ENCODE assay signal across 1 cellular context in genomic region chr5:115962565-115963402, GRCh38.
TF ChIP-seq lines count a peak whose summit lies in the region.

No MANE protein-coding gene starts in this region.

TF ChIP-seq in HepG2, 621 proteins besides CTCF, POLR2A, EP300 and RAD21 (continued from another document and continues in another):
- TF ChIP-seq DZIP1 (CRISPR knock-in tag; IDR thresholded peaks at IDR 0.05), result 0 out of 2 replicates have a peak, but pooled peaks have one; percentile 56
- TF ChIP-seq HIVEP1 (CRISPR knock-in tag; IDR thresholded peaks at IDR 0.05), result 0 out of 2 replicates have a peak, but pooled peaks have one; percentile 39
- no peak for TF ChIP-seq SIX4 (CRISPR knock-in tag; IDR thresholded peaks at IDR 0.05)
- 0 out of 2 replicates have a peak, but pooled peaks have one; percentile 55 for TF ChIP-seq GZF1 (CRISPR knock-in tag; IDR thresholded peaks at IDR 0.05)
- 0 out of 2 replicates have a peak, but pooled peaks have one; percentile 32 for TF ChIP-seq ZNF564 (CRISPR knock-in tag; IDR thresholded peaks at IDR 0.05)
- 0 out of 2 replicates have a peak, but pooled peaks have one; percentile 47 for TF ChIP-seq ZBTB43 (CRISPR knock-in tag; conservative IDR thresholded peaks at IDR 0.05)
- 0 out of 2 replicates have a peak, but pooled peaks have one; percentile 32 for TF ChIP-seq ZNF709 (CRISPR knock-in tag; IDR thresholded peaks at IDR 0.05)
- no peak for TF ChIP-seq ZFP41 (CRISPR knock-in tag; IDR thresholded peaks at IDR 0.05; ENCODE audit: borderline replicate concordance)
- peak; percentile 54; the same call in 1 of the 2 replicates for TF ChIP-seq ZNF691 (CRISPR knock-in tag; IDR thresholded peaks at IDR 0.05; ENCODE audit: borderline replicate concordance, low read depth)
- TF ChIP-seq THAP9 (CRISPR knock-in tag; IDR thresholded peaks at IDR 0.05; ENCODE audit: borderline replicate concordance), result 0 out of 2 replicates have a peak, but pooled peaks have one; percentile 20
- TF ChIP-seq NFE2L1 (CRISPR knock-in tag; IDR thresholded peaks at IDR 0.05; ENCODE audit: borderline replicate concordance), result no peak
- peak; percentile 21 for TF ChIP-seq TEAD3 (CRISPR knock-in tag; optimal IDR thresholded peaks at IDR 0.05; ENCODE audit: borderline replicate concordance)
- no peak for TF ChIP-seq ZNF138 (CRISPR knock-in tag; IDR thresholded peaks at IDR 0.05; ENCODE audit: low read depth)
- TF ChIP-seq ZBTB40 (IDR thresholded peaks at IDR 0.05), result no peak
- peak; percentile 36; the same call in 1 of the 2 replicates for TF ChIP-seq ZBTB40 (CRISPR knock-in tag; IDR thresholded peaks at IDR 0.05)
- no peak for TF ChIP-seq ZNF652 (CRISPR knock-in tag; IDR thresholded peaks at IDR 0.05; ENCODE audit: borderline replicate concordance, low read depth)
- no peak for TF ChIP-seq FLYWCH1 (CRISPR knock-in tag; IDR thresholded peaks at IDR 0.05)
- no peak for TF ChIP-seq MED8 (CRISPR knock-in tag; IDR thresholded peaks at IDR 0.05; ENCODE audit: insufficient replicate concordance)
- TF ChIP-seq KDM5B (CRISPR knock-in tag; IDR thresholded peaks at IDR 0.05; ENCODE audit: borderline replicate concordance), result peak; percentile 45; the same call in 1 of the 2 replicates
- peak; percentile 55; the same call in 1 of the 2 replicates for TF ChIP-seq ZNF891 (CRISPR knock-in tag; IDR thresholded peaks at IDR 0.05)
- TF ChIP-seq GLMP (CRISPR knock-in tag; IDR thresholded peaks at IDR 0.05; ENCODE audit: borderline replicate concordance), result no peak
- peak; percentile 48; the same call in 1 of the 2 replicates for TF ChIP-seq SALL1 (CRISPR knock-in tag; IDR thresholded peaks at IDR 0.05)
- 0 out of 2 replicates have a peak, but pooled peaks have one; percentile 26 for TF ChIP-seq ZNF280B (CRISPR knock-in tag; IDR thresholded peaks at IDR 0.05; ENCODE audit: borderline replicate concordance)
- 0 out of 2 replicates have a peak, but pooled peaks have one; percentile 30 for TF ChIP-seq ZC3H13 (CRISPR knock-in tag; IDR thresholded peaks at IDR 0.05)
- peak; percentile 50; the same call in 1 of the 2 replicates for TF ChIP-seq ZFX (CRISPR knock-in tag; IDR thresholded peaks at IDR 0.05; ENCODE audit: low read depth)
- TF ChIP-seq EED (CRISPR knock-in tag; IDR thresholded peaks at IDR 0.05), result peak; percentile 32; the same call in 1 of the 2 replicates
- TF ChIP-seq UBTF (CRISPR knock-in tag; IDR thresholded peaks at IDR 0.05), result peak; percentile 41; the same call in 1 of the 2 replicates
- TF ChIP-seq GABPB1 (CRISPR knock-in tag; IDR thresholded peaks at IDR 0.05), result peak; percentile 81
- no peak for TF ChIP-seq BRF2 (CRISPR knock-in tag; IDR thresholded peaks at IDR 0.05)
- TF ChIP-seq MTF2 (CRISPR knock-in tag; IDR thresholded peaks at IDR 0.05; ENCODE audit: borderline replicate concordance), result peak; percentile 86; the same call in 1 of the 2 replicates
- TF ChIP-seq ZMYM4 (CRISPR knock-in tag; IDR thresholded peaks at IDR 0.05), result peak; percentile 28; the same call in 1 of the 2 replicates
